In the genomic region with DNA sequence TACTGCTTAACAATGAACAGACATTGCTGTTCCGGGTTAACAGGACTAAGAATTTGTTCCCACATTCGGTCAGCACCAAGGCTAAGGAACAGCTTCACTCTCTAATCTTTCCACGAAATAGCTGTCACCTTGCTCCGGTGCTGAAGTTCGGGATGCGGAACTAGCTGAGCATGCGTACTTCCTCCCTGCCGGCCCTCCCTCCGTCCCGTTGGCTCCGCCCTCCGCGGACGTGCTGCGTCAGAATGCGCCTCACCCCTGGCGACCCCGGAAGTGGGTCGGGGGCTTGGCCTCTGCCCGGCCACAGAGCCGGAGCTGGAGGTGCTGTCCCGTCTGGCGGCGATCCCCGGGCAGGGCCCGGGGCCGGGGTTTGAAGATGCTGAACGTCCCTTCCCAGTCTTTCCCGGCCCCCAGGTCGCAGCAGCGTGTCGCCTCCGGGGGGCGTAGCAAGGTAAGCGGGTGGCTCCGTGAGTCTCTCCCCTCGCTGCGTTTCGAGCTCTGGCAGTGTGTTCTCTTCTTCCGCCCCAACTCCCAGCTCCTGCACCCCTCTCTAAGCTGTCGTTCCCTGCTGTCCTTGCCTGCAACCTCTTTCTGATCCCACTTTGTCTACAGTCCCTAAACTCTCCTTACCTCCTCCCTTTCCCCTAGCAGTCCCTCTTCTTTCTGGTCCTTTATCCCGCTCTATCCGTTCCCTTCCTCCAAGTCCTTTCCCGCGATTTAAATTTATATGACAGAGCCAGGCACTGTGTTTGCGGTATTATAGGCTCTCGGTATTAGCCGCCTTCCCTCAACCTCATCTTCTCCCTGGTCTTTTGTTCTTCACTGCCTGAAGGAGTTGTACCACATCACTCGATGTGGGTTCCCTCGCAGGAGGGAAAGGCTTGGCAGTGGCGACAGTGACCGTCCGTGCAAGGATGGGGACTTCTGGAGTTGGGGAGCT, we compare ENCODE assay signal across 1 cellular context.
TF ChIP-seq lines count a peak whose summit lies in the region.

Gene CYB5R4, plus strand, starts transcription at position 280 of the 937 bp plus-strand sequence. Its CDS starts 94 bp downstream, at position 374.

TF ChIP-seq in HepG2, 621 proteins besides CTCF, POLR2A, EP300 and RAD21 (continued from another document and continues in another):
- TF ChIP-seq GPBP1L1 (CRISPR knock-in tag; IDR thresholded peaks at IDR 0.05) (no peak), ZNF468 (CRISPR knock-in tag; IDR thresholded peaks at IDR 0.05) (peak; percentile 90; the same call in 1 of the 2 replicates), ZNF563 (CRISPR knock-in tag; IDR thresholded peaks at IDR 0.05) (peak; percentile 95), ZNF549 (CRISPR knock-in tag; IDR thresholded peaks at IDR 0.05) (no peak), ZFY (CRISPR knock-in tag; IDR thresholded peaks at IDR 0.05) (peak; percentile 89), ZNF280B (CRISPR knock-in tag; IDR thresholded peaks at IDR 0.05; ENCODE audit: borderline replicate concordance) (peak; percentile 95; the same call in 1 of the 2 replicates), KDM4B (CRISPR knock-in tag; IDR thresholded peaks at IDR 0.05) (peak; percentile 97), ZNF605 (CRISPR knock-in tag; IDR thresholded peaks at IDR 0.05) (peak; percentile 81), HES4 (CRISPR knock-in tag; IDR thresholded peaks at IDR 0.05; ENCODE audit: borderline replicate concordance) (peak; percentile 98), ZNF790 (CRISPR knock-in tag; IDR thresholded peaks at IDR 0.05; ENCODE audit: borderline replicate concordance) (peak; percentile 87; the same call in 1 of the 2 replicates), SIX1 (CRISPR knock-in tag; IDR thresholded peaks at IDR 0.05; ENCODE audit: borderline replicate concordance) (peak; percentile 69), HOXA9 (CRISPR knock-in tag; IDR thresholded peaks at IDR 0.05; ENCODE audit: borderline replicate concordance) (no peak; the same call in 1 of the 2 replicates), ZNF253 (CRISPR knock-in tag; IDR thresholded peaks at IDR 0.05; ENCODE audit: borderline replicate concordance) (peak; percentile 87; the same call in 1 of the 2 replicates), PITX1 (CRISPR knock-in tag; IDR thresholded peaks at IDR 0.05) (peak; percentile 90), ZFP36L2 (CRISPR knock-in tag; IDR thresholded peaks at IDR 0.05) (peak; percentile 99), SRY (CRISPR knock-in tag; IDR thresholded peaks at IDR 0.05) (peak; percentile 78; the same call in 1 of the 2 replicates), HIVEP1 (CRISPR knock-in tag; IDR thresholded peaks at IDR 0.05) (peak; percentile 57; the same call in 1 of the 2 replicates), ATAD3A (CRISPR knock-in tag; IDR thresholded peaks at IDR 0.05) (peak; percentile 98), ZNF850 (CRISPR knock-in tag; conservative IDR thresholded peaks at IDR 0.05) (no peak), CAMTA2 (CRISPR knock-in tag; IDR thresholded peaks at IDR 0.05; ENCODE audit: borderline replicate concordance) (no peak; the same call in 1 of the 2 replicates), ZBED4 (CRISPR knock-in tag; IDR thresholded peaks at IDR 0.05; ENCODE audit: borderline replicate concordance) (peak; percentile 97), FOSL2 (CRISPR knock-in tag; IDR thresholded peaks at IDR 0.05) (peak; percentile 72), ZNF558 (CRISPR knock-in tag; IDR thresholded peaks at IDR 0.05; ENCODE audit: borderline replicate concordance) (no peak; the same call in 1 of the 2 replicates), KMT2B (CRISPR knock-in tag; IDR thresholded peaks at IDR 0.05) (peak; percentile 92), XBP1 (CRISPR knock-in tag; IDR thresholded peaks at IDR 0.05) (peak; percentile 98), ZNF333 (CRISPR knock-in tag; IDR thresholded peaks at IDR 0.05; ENCODE audit: borderline replicate concordance) (peak; percentile 82), SCMH1 (CRISPR knock-in tag; IDR thresholded peaks at IDR 0.05; ENCODE audit: borderline replicate concordance) (no peak), HHEX (CRISPR knock-in tag; IDR thresholded peaks at IDR 0.05) (peak; percentile 75), ZFYVE20 (CRISPR knock-in tag; IDR thresholded peaks at IDR 0.05; ENCODE audit: borderline replicate concordance, low read depth) (peak; percentile 98), HNRNPK (IDR thresholded peaks at IDR 0.05; ENCODE audit: low read depth, low read length, poor library complexity, severe bottlenecking) (no peak), SP2 (CRISPR knock-in tag; IDR thresholded peaks at IDR 0.05) (peak; percentile 55), CHD4 (IDR thresholded peaks at IDR 0.05; ENCODE audit: borderline replicate concordance, low read length) (no peak), NBN (conservative IDR thresholded peaks at IDR 0.05) (no peak), ZNF629 (CRISPR knock-in tag; conservative IDR thresholded peaks at IDR 0.05) (peak; percentile 31; the same call in 1 of the 2 replicates), SRF (IDR thresholded peaks at IDR 0.05; ENCODE audit: low read depth, low read length) (no peak), ZNF337 (CRISPR knock-in tag; IDR thresholded peaks at IDR 0.05; ENCODE audit: borderline replicate concordance, low read depth) (0 out of 2 replicates have a peak, but pooled peaks have one; percentile 8), RXRA (CRISPR knock-in tag; IDR thresholded peaks at IDR 0.05) (peak; percentile 98)
- TF ChIP-seq, protein P1, sequence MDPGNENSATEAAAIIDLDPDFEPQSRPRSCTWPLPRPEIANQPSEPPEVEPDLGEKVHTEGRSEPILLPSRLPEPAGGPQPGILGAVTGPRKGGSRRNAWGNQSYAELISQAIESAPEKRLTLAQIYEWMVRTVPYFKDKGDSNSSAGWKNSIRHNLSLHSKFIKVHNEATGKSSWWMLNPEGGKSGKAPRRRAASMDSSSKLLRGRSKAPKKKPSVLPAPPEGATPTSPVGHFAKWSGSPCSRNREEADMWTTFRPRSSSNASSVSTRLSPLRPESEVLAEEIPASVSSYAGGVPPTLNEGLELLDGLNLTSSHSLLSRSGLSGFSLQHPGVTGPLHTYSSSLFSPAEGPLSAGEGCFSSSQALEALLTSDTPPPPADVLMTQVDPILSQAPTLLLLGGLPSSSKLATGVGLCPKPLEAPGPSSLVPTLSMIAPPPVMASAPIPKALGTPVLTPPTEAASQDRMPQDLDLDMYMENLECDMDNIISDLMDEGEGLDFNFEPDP (CRISPR knock-in tag; conservative IDR thresholded peaks at IDR 0.05) = no peak
- TF ChIP-seq, protein P2, sequence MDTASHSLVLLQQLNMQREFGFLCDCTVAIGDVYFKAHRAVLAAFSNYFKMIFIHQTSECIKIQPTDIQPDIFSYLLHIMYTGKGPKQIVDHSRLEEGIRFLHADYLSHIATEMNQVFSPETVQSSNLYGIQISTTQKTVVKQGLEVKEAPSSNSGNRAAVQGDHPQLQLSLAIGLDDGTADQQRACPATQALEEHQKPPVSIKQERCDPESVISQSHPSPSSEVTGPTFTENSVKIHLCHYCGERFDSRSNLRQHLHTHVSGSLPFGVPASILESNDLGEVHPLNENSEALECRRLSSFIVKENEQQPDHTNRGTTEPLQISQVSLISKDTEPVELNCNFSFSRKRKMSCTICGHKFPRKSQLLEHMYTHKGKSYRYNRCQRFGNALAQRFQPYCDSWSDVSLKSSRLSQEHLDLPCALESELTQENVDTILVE (CRISPR knock-in tag; IDR thresholded peaks at IDR 0.05) = peak; percentile 99
- TF ChIP-seq, protein P3, sequence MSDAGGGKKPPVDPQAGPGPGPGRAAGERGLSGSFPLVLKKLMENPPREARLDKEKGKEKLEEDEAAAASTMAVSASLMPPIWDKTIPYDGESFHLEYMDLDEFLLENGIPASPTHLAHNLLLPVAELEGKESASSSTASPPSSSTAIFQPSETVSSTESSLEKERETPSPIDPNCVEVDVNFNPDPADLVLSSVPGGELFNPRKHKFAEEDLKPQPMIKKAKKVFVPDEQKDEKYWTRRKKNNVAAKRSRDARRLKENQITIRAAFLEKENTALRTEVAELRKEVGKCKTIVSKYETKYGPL (CRISPR knock-in tag; IDR thresholded peaks at IDR 0.05) = peak; percentile 84
- TF ChIP-seq, protein P4, sequence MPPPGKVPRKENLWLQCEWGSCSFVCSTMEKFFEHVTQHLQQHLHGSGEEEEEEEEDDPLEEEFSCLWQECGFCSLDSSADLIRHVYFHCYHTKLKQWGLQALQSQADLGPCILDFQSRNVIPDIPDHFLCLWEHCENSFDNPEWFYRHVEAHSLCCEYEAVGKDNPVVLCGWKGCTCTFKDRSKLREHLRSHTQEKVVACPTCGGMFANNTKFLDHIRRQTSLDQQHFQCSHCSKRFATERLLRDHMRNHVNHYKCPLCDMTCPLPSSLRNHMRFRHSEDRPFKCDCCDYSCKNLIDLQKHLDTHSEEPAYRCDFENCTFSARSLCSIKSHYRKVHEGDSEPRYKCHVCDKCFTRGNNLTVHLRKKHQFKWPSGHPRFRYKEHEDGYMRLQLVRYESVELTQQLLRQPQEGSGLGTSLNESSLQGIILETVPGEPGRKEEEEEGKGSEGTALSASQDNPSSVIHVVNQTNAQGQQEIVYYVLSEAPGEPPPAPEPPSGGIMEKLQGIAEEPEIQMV (CRISPR knock-in tag; IDR thresholded peaks at IDR 0.05; ENCODE audit: low read depth) = peak; percentile 89
